In the genomic region with DNA sequence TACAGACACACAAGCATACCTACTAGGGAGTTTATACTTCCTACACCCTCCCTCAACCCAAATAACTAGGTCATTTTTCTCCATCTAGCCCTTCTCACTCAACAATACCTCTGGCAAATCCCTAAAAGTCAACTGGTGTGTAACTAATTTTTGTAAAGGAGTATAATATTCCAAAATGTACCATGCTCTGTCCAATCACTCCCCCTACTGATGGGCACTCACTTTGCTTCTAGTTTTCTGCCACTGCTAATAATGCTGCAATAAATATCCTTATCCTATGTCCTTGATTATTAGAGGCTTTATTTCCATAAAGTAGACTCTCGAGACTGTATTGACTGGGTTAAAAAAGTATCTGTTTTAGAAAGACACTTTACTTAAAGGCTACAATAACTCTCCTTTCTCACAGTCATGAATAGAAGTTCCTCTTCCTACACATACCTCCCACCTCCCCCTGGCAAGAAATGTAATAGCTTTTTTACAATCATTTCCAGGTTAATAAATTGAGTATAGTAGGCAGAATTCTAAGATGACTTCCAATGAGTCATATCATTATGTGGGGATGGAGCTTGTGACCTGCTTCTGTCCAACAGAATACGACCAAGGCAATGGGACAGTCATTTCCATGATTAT, we compare ENCODE assay signal across 8 cellular contexts. TPM values are rescaled to one million over a fixed set of nuclear protein-coding genes. Genes with fewer than 3 reads are reported as not detected.
DNase-seq lines count a peak whose midpoint lies in the region; ATAC-seq and TF ChIP-seq lines count a peak whose summit lies in the region.

No MANE protein-coding gene starts in this region.

- no peaks in the 10 kb centered on the region for H3K9me3 Mint-ChIP-seq in CD8-positive, alpha-beta T cell

- DNase-seq in NCI-H524 (lab: John Stamatoyannopoulos, UW) (peak; percentile 28 to 68), NCI-H524 treated with DMSO at 0.1 percent for 48 hours (lab: John Stamatoyannopoulos, UW) (no peak), NCI-H748 treated with DMSO at 0.1 percent for 48 hours (lab: John Stamatoyannopoulos, UW) (peak; percentile 50), epithelial cell of esophagus (ENCODE audit: low read depth) (peak; percentile 34), sigmoid colon (no peak)
- no peak for DNase-seq in CD8-positive, alpha-beta T cell

- H3K27ac Mint-ChIP-seq in CD8-positive, alpha-beta T cell, result no peak overlapping the region

- H3K9me3 ChIP-seq in sigmoid colon, result no peaks in the 10 kb centered on the region
- no peaks in the 10 kb centered on the region for H3K9me3 ChIP-seq in CD8-positive, alpha-beta T cell (ENCODE audit: low read length)

- H3K4me3 ChIP-seq in epithelial cell of esophagus (ENCODE audit: low read length) (no peak overlapping the region), sigmoid colon (no peak overlapping the region)
- no peak overlapping the region for H3K4me3 ChIP-seq in CD8-positive, alpha-beta T cell (ENCODE audit: low read depth, low read length)

- H3K36me3 Mint-ChIP-seq in CD8-positive, alpha-beta T cell, result peaks cover 38% of the 10 kb centered on the region

- 82 to 91% methylated on average over 2 of the region's 2 CpGs for WGBS in sigmoid colon, 2 donors

- no peaks in the 10 kb centered on the region for H3K27me3 ChIP-seq in sigmoid colon
- H3K27me3 ChIP-seq in CD8-positive, alpha-beta T cell (ENCODE audit: insufficient read depth, low read length), result no peaks in the 10 kb centered on the region

- H3K4me1 Mint-ChIP-seq in CD8-positive, alpha-beta T cell (ENCODE audit: low read depth), result peaks cover 8% of the 10 kb centered on the region

- H3K36me3 ChIP-seq in sigmoid colon, result no peaks in the 10 kb centered on the region
- H3K36me3 ChIP-seq in CD8-positive, alpha-beta T cell (ENCODE audit: insufficient read depth, low read length), result peaks cover 5% of the 10 kb centered on the region

- CTCF ChIA-PET in CD8-positive, alpha-beta T cell (lab: Charles Lee), result interaction anchor here (1.5 to 9.6 kb wide), 3 partner anchors 151 to 942 kb away, joined by 3 to 365 read pairs (median 90); no protein-coding TSS in a partner anchor

- intact Hi-C loops in sigmoid colon (cut with DNase I), result loop anchor here (5.0 kb wide), 1 partner anchor 371 kb away; a partner anchor contains a TSS
- intact Hi-C loops in CD8-positive, alpha-beta T cell (cut with DNase I, micrococcal nuclease), result loop anchor here in 1 of 2 experiments (1.0 kb wide), 1 partner anchor 152 kb away; no protein-coding TSS in a partner anchor

- no peaks in the 10 kb centered on the region for H3K27me3 Mint-ChIP-seq in CD8-positive, alpha-beta T cell (ENCODE audit: low read depth)

- peak overlapping the region in 1 of 4 donors; percentile 1 for H3K27ac ChIP-seq in sigmoid colon
- no peak overlapping the region for H3K27ac ChIP-seq in CD8-positive, alpha-beta T cell (ENCODE audit: low read depth, low read length)

- H3K4me1 ChIP-seq in sigmoid colon, result peaks cover 0 to 32% (median 28%) of the 10 kb centered on the region in 4 donors
- peaks cover 26% of the 10 kb centered on the region for H3K4me1 ChIP-seq in CD8-positive, alpha-beta T cell (ENCODE audit: insufficient read depth, low read length)

- H3K4me3 Mint-ChIP-seq in CD8-positive, alpha-beta T cell, result no peak overlapping the region

- no peak for TF ChIP-seq EP300 in sigmoid colon (IDR thresholded peaks at IDR 0.05)

- peak; percentile 77 for TF ChIP-seq CTCF in epithelial cell of esophagus (IDR thresholded peaks at IDR 0.05; ENCODE audit: insufficient read depth, low read depth, low read length, missing control alignments)
- peak; percentile 11 to 46 (median 35) for TF ChIP-seq CTCF in sigmoid colon (IDR thresholded peaks at IDR 0.05)
- TF ChIP-seq CTCF in CD8-positive, alpha-beta T cell (IDR thresholded peaks at IDR 0.05), result no peak

- no peak for ATAC-seq in CD8-positive, alpha-beta T cell
- ATAC-seq in GM18909 (IDR thresholded peaks at IDR 0.05; ENCODE audit: poor library complexity, unreplicated experiment), result no peak
- no peak for ATAC-seq in HG02610 (IDR thresholded peaks at IDR 0.05; ENCODE audit: unreplicated experiment)

- POLR2A ChIA-PET in CD8-positive, alpha-beta T cell (lab: Charles Lee), result no interaction called here

- TF ChIP-seq POLR2A in sigmoid colon (IDR thresholded peaks at IDR 0.05), result no peak

RNA-seq across cellular contexts. Expression of a gene that starts 30.0 kb away (rescaled TPM):
- total RNA-seq in sigmoid colon, result 10 to 100 TPM in 3 of 4 donors, 1 to 10 TPM in 1; 8.2 to 17.4 (median 11.7) TPM
- 1 to 10 TPM; 7.9 to 9.6 (median 9.2) TPM for polyA plus RNA-seq in sigmoid colon
- 10 to 100 TPM in 1 of 2 experiments, 1 to 10 TPM in 1; 7.1 to 11.3 TPM for total RNA-seq in CD8-positive, alpha-beta T cell

Comparison
In these comparisons a context has a peak if more than half of its experiments do, and no peak if none do; other contexts are left out.
1. DNase-seq: peak in NCI-H524 (2 of 2), NCI-H748 treated with DMSO at 0.1 percent for 48 hours (single experiment) and epithelial cell of esophagus (single experiment); none in NCI-H524 treated with DMSO at 0.1 percent for 48 hours (single experiment), sigmoid colon (single experiment) and CD8-positive, alpha-beta T cell (0 of 7).